Comparison of ENCODE assay signal across 20 cellular contexts in the genomic region with DNA sequence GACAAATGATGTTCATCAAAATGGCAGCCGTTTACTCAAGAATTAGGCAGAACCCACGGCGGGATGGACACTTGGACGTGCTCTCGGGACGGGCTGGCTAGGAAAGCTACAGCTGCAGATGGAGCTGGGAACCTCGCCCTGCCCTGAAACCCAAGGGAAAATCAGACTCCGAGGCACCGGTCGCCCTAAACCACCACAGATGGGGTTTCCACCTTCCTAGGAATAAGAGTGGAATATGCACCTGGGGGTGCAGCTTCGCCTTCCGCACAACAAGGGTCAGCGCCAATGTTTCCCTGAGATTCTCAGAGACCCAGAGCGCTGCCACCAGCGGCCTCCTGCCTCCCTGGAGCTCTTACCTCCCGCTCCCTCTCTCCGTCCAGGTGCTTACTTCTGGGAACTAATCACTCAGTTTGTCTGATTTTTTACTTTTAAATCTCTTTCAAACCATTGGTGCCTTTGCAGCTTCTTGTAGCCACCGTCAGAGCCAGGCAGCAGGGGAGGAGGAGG.
A peak's percentile ranks its signal among the peaks of the same experiment; 100 is the strongest.
DNase-seq lines count a peak whose midpoint lies in the region; ATAC-seq and TF ChIP-seq lines count a peak whose summit lies in the region.
"Had no signal": no experiment of that assay in that cellular context is flagged by ENCODE, and none has a peak within 500 bp of the region (broad histone marks: within the 10 kb centered on the region; RNA-seq: fewer than 3 reads in every experiment).

No MANE protein-coding gene starts in this region.

- no peaks in the 10 kb centered on the region for H4K20me1 ChIP-seq in smooth muscle cell (ENCODE audit: low read depth)

- no peaks in the 10 kb centered on the region for H3K79me2 ChIP-seq in smooth muscle cell (ENCODE audit: low read depth)

- H3K27ac ChIP-seq in colonic mucosa (peak overlapping the region; percentile 30), muscle layer of colon (ENCODE audit: low read depth, low read length) (peak overlapping the region; percentile 56), smooth muscle cell (ENCODE audit: low read depth) (peak overlapping the region; percentile 49)
- H3K27ac ChIP-seq: PC-9, RWPE1 had no signal

- no peak overlapping the region for H3K4me2 ChIP-seq in smooth muscle cell
- H3K4me2 ChIP-seq: PC-9 had no signal

- TF ChIP-seq CTCF in colonic mucosa (IDR thresholded peaks at IDR 0.05), result no peak
- no peak for TF ChIP-seq CTCF in smooth muscle cell (IDR thresholded peaks at IDR 0.05; ENCODE audit: borderline replicate concordance, insufficient read depth, poor library complexity, severe bottlenecking)

- no peaks in the 10 kb centered on the region for H3F3A ChIP-seq in smooth muscle cell (ENCODE audit: low read depth)

- WGBS in smooth muscle cell (ENCODE audit: low lambda C conversion rate), result 91% methylated on average over 18 of the region's 18 CpGs

- no peak overlapping the region for H2AFZ ChIP-seq in smooth muscle cell (ENCODE audit: low read depth)
- H2AFZ ChIP-seq: PC-9 had no signal

- no peak for DNase-seq in colonic mucosa
- no peak for DNase-seq in smooth muscle cell (lab: John Stamatoyannopoulos, UW; ENCODE audit: unreplicated experiment)
- DNase-seq in central memory CD4-positive, alpha-beta T cell, result no peak
- DNase-seq: Caco-2; CD4-positive, CD25-positive, alpha-beta regulatory T cell; DMS 273 treated with DMSO at 0.1 percent for 48 hours; DMS79 treated with DMSO at 0.1 percent for 48 hours; GOT3; HCEC 1CT; KG1; NCI-H1436 treated with DMSO at 0.1 percent for 48 hours; NCI-H226; NCI-H510A treated with DMSO at 0.1 percent for 48 hours; PC-9; SHP77 treated with DMSO at 0.1 percent for 48 hours had no signal

- H3K4me1 ChIP-seq in colonic mucosa (no peaks in the 10 kb centered on the region), muscle layer of colon (ENCODE audit: insufficient read depth, low read length) (peaks cover 20% of the 10 kb centered on the region), smooth muscle cell (ENCODE audit: low read depth) (no peaks in the 10 kb centered on the region)
- H3K4me1 ChIP-seq: Caco-2 had no signal

- H3K4me3 ChIP-seq in colonic mucosa (no peak overlapping the region), muscle layer of colon (ENCODE audit: low read depth in 1 of 2, low read length in 2 of 2) (no peak overlapping the region), smooth muscle cell (no peak overlapping the region)
- H3K4me3 ChIP-seq: PC-9 had no signal

- no peaks in the 10 kb centered on the region for H3K27me3 ChIP-seq in colonic mucosa
- H3K27me3 ChIP-seq in muscle layer of colon (ENCODE audit: control insufficient read depth in 1 of 2, insufficient read depth in 2 of 2, low read length in 2 of 2), result no peaks in the 10 kb centered on the region
- no peaks in the 10 kb centered on the region for H3K27me3 ChIP-seq in smooth muscle cell (ENCODE audit: low read depth)

- ATAC-seq in GM18517 (IDR thresholded peaks at IDR 0.05; ENCODE audit: unreplicated experiment), result no peak
- no peak for ATAC-seq in GM21529 (IDR thresholded peaks at IDR 0.05; ENCODE audit: unreplicated experiment)
- ATAC-seq in GM19455 (IDR thresholded peaks at IDR 0.05; ENCODE audit: unreplicated experiment), result no peak

- peaks cover 13% of the 10 kb centered on the region for H3K9me3 ChIP-seq in colonic mucosa
- H3K9me3 ChIP-seq in muscle layer of colon (ENCODE audit: low read length), result no peaks in the 10 kb centered on the region
- H3K9me3 ChIP-seq in smooth muscle cell (replicated peaks; ENCODE audit: low read depth), result peaks cover 4% of the 10 kb centered on the region

- H3K9ac ChIP-seq in colonic mucosa (ENCODE audit: low read depth in 2 of 2, low read length in 2 of 2) (no peak overlapping the region), muscle layer of colon (ENCODE audit: low read length) (no peak overlapping the region), smooth muscle cell (ENCODE audit: low read depth) (no peak overlapping the region)

- H3K36me3 ChIP-seq in colonic mucosa (no peaks in the 10 kb centered on the region), muscle layer of colon (ENCODE audit: insufficient read depth, low read length) (no peaks in the 10 kb centered on the region), smooth muscle cell (ENCODE audit: low read depth) (no peaks in the 10 kb centered on the region)

- intact Hi-C loops in colonic mucosa (cut with DNase I), result loop anchor here (10.0 kb wide), 1 partner anchor 194 kb away; no protein-coding TSS in a partner anchor
